Comparison of ENCODE assay signal across 19 cellular contexts in genomic region chr1:94636625-94637024, GRCh38.
A peak's percentile ranks its signal among the peaks of the same experiment; 100 is the strongest.
DNase-seq lines count a peak whose midpoint lies in the region; ATAC-seq and TF ChIP-seq lines count a peak whose summit lies in the region.
"Had no signal": no experiment of that assay in that cellular context is flagged by ENCODE, and none has a peak within 500 bp of the region (broad histone marks: within the 10 kb centered on the region; RNA-seq: fewer than 3 reads in every experiment).

No MANE protein-coding gene starts in this region.

- H3K4me1 ChIP-seq in HCT116 (ENCODE audit: control insufficient read depth in 1 of 2, insufficient read depth in 2 of 2, low read length in 2 of 2) (peaks cover 2 to 37% of the 10 kb centered on the region in 2 experiments; a peak in 3 of 4 replicates), upper lobe of right lung (no peaks in the 10 kb centered on the region)

- DNase-seq in HCT116 (ENCODE audit: low read depth, low spot score) = no peak
- DNase-seq in epithelial cell of esophagus (ENCODE audit: low read depth) = peak; percentile 77
- no peak for DNase-seq in left colon
- no peak for DNase-seq in upper lobe of right lung
- DNase-seq in CD14-positive monocyte (ENCODE audit: low spot score) = no peak
- DNase-seq in T-helper 2 cell = no peak
- DNase-seq: activated CD4-positive, alpha-beta T cell treated with anti-CD3 and anti-CD28 coated beads, Interleukin-2, amount 50 U/mL, for 1 hour; effector CD4-positive, alpha-beta T cell; H9; Kasumi-1; NCI-H2171; NCI-H82; thyroid gland had no signal

- H3K36me3 ChIP-seq in HCT116 (ENCODE audit: control insufficient read depth in 1 of 2, insufficient read depth in 2 of 2, low read length in 2 of 2) (no peaks in the 10 kb centered on the region), upper lobe of right lung (no peaks in the 10 kb centered on the region)
- H3K36me3 ChIP-seq: thyroid gland had no signal

- no peak overlapping the region for H3K4me3 Mint-ChIP-seq in CD14-positive monocyte
- H3K4me3 Mint-ChIP-seq: activated naive CD4-positive, alpha-beta T cell treated with anti-CD3 and anti-CD28 coated beads, Interleukin-2, amount 50 U/mL, for 24 hours; H9; natural killer cell treated with Interleukin-12 subunit alpha and Interleukin-12 subunit beta and Interleukin-15 and Interleukin-18, amount 100 ng/mL, for 72 hours; stimulated activated effector memory CD8-positive, alpha-beta T cell treated with anti-CD3 and anti-CD28 coated beads, Interleukin-12 subunit alpha, Interleukin-12 subunit beta, amount 100 ng/mL, for 72 hours had no signal

- peaks cover 9% of the 10 kb centered on the region for H3K4me1 Mint-ChIP-seq in CD14-positive monocyte
- H3K4me1 Mint-ChIP-seq: activated naive CD4-positive, alpha-beta T cell treated with anti-CD3 and anti-CD28 coated beads, Interleukin-2, amount 50 U/mL, for 24 hours; stimulated activated effector memory CD8-positive, alpha-beta T cell treated with anti-CD3 and anti-CD28 coated beads, Interleukin-12 subunit alpha, Interleukin-12 subunit beta, amount 100 ng/mL, for 72 hours had no signal

- H3K79me2 ChIP-seq in HCT116 (ENCODE audit: insufficient read depth, low read length) = no peaks in the 10 kb centered on the region

- BruUV-seq in HCT116 (replicated peaks; lab: Mats Ljungman, UMichigan) = no TSS peak

- POLR2A ChIA-PET in HCT116 (lab: Charles Lee) = no interaction called here

- H4K20me1 ChIP-seq in HCT116 (ENCODE audit: insufficient read depth) = no peaks in the 10 kb centered on the region

- ATAC-seq in HCT116 = no peak
- ATAC-seq in left colon = peak; percentile 52
- ATAC-seq in upper lobe of right lung = peak; percentile 79
- no peak for ATAC-seq in GM19455 (IDR thresholded peaks at IDR 0.05; ENCODE audit: unreplicated experiment)
- ATAC-seq: natural killer cell treated with Interleukin-12 subunit alpha and Interleukin-12 subunit beta and Interleukin-15 and Interleukin-18, amount 100 ng/mL, for 72 hours; stimulated activated effector memory CD8-positive, alpha-beta T cell treated with anti-CD3 and anti-CD28 coated beads, Interleukin-12 subunit alpha, Interleukin-12 subunit beta, amount 100 ng/mL, for 72 hours had no signal

- no peaks in the 10 kb centered on the region for H3K9me2 ChIP-seq in HCT116 (ENCODE audit: insufficient read depth)

- H3K4me3 ChIP-seq in HCT116 (replicated peaks in 1 of 2; ENCODE audit: low read depth in 1 of 2, low read length in 2 of 2) (no peak overlapping the region), epithelial cell of esophagus (ENCODE audit: low read length) (no peak overlapping the region), upper lobe of right lung (no peak overlapping the region)
- H3K4me3 ChIP-seq: lung, thyroid gland had no signal

- H3K9me3 ChIP-seq in HCT116 (ENCODE audit: control insufficient read depth in 1 of 2, insufficient read depth in 1 of 2, low read depth in 1 of 2, low read length in 2 of 2) (0 out of 4 replicates have a peak, but pooled peaks cover 0 to 5% of the 10 kb centered on the region in 2 experiments), upper lobe of right lung (no peaks in the 10 kb centered on the region)
- H3K9me3 ChIP-seq: thyroid gland had no signal

- no peak overlapping the region for H3K9ac ChIP-seq in HCT116 (ENCODE audit: low read length)

- H3K27ac Mint-ChIP-seq in CD14-positive monocyte = no peak overlapping the region
- H3K27ac Mint-ChIP-seq: activated naive CD4-positive, alpha-beta T cell treated with anti-CD3 and anti-CD28 coated beads, Interleukin-2, amount 50 U/mL, for 24 hours; H9; natural killer cell treated with Interleukin-12 subunit alpha and Interleukin-12 subunit beta and Interleukin-15 and Interleukin-18, amount 100 ng/mL, for 72 hours; progenitor cell of endocrine pancreas; stimulated activated effector memory CD8-positive, alpha-beta T cell treated with anti-CD3 and anti-CD28 coated beads, Interleukin-12 subunit alpha, Interleukin-12 subunit beta, amount 100 ng/mL, for 72 hours had no signal

- intact Hi-C loops in HCT116 (cut with micrococcal nuclease) (no loop called here), left colon (cut with DNase I, micrococcal nuclease) (no loop called here), upper lobe of right lung (cut with DNase I) (no loop called here), CD14-positive monocyte (cut with micrococcal nuclease) (no loop called here)

- H3K9me3 Mint-ChIP-seq in CD14-positive monocyte = peaks cover 0 to 23% (median 2%) of the 10 kb centered on the region in 7 donors
- H3K9me3 Mint-ChIP-seq: activated naive CD4-positive, alpha-beta T cell treated with anti-CD3 and anti-CD28 coated beads, Interleukin-2, amount 50 U/mL, for 24 hours; H9; natural killer cell treated with Interleukin-12 subunit alpha and Interleukin-12 subunit beta and Interleukin-15 and Interleukin-18, amount 100 ng/mL, for 72 hours; stimulated activated effector memory CD8-positive, alpha-beta T cell treated with anti-CD3 and anti-CD28 coated beads, Interleukin-12 subunit alpha, Interleukin-12 subunit beta, amount 100 ng/mL, for 72 hours had no signal

- H3K36me3 Mint-ChIP-seq in CD14-positive monocyte = no peaks in the 10 kb centered on the region
- H3K36me3 Mint-ChIP-seq: activated naive CD4-positive, alpha-beta T cell treated with anti-CD3 and anti-CD28 coated beads, Interleukin-2, amount 50 U/mL, for 24 hours; natural killer cell treated with Interleukin-12 subunit alpha and Interleukin-12 subunit beta and Interleukin-15 and Interleukin-18, amount 100 ng/mL, for 72 hours; stimulated activated effector memory CD8-positive, alpha-beta T cell treated with anti-CD3 and anti-CD28 coated beads, Interleukin-12 subunit alpha, Interleukin-12 subunit beta, amount 100 ng/mL, for 72 hours had no signal

- RAD21 ChIA-PET in HCT116 (lab: Charles Lee; ENCODE audit: low non-redundant PET in 1 of 2, low total read pairs in 2 of 2, uncharacterized antibody in 2 of 2, unreplicated experiment in 2 of 2) = no interaction called here

- H3K27me3 Mint-ChIP-seq in CD14-positive monocyte (ENCODE audit: low read depth in 3 of 3) = peaks cover 0 to 4% (median 0%) of the 10 kb centered on the region in 3 donors
- H3K27me3 Mint-ChIP-seq: progenitor cell of endocrine pancreas had no signal

- TF ChIP-seq RAD21 in HCT116 (IDR thresholded peaks at IDR 0.05; ENCODE audit: low read depth) = no peak

- H2AFZ ChIP-seq in HCT116 (ENCODE audit: low read depth, low read length, poor library complexity, severe bottlenecking) = no peak overlapping the region

- no peak overlapping the region for H3K27ac ChIP-seq in HCT116 (ENCODE audit: low read depth, low read length)
- no peak overlapping the region for H3K27ac ChIP-seq in upper lobe of right lung
- H3K27ac ChIP-seq: thyroid gland had no signal

- TF ChIP-seq POLR2A in HCT116 (IDR thresholded peaks at IDR 0.05; ENCODE audit: borderline replicate concordance, extremely low read depth, insufficient read depth, insufficient read length) = no peak

- H3K27me3 ChIP-seq in HCT116 (ENCODE audit: insufficient read depth, low read length) (no peaks in the 10 kb centered on the region), upper lobe of right lung (no peaks in the 10 kb centered on the region)
- H3K27me3 ChIP-seq: thyroid gland had no signal

- no peak overlapping the region for H3K4me2 ChIP-seq in HCT116 (ENCODE audit: low read length)

- CTCF ChIA-PET in HCT116 (lab: Charles Lee) = no interaction called here

- TF ChIP-seq CTCF in HCT116 (IDR thresholded peaks at IDR 0.05 in 2 of 3, conservative IDR thresholded peaks at IDR 0.05 in 1 of 3; ENCODE audit: borderline replicate concordance in 1 of 3, insufficient read depth in 1 of 3, low read depth in 2 of 3, low read length in 2 of 3) (no peak), epithelial cell of esophagus (IDR thresholded peaks at IDR 0.05; ENCODE audit: insufficient read depth, low read depth, low read length, missing control alignments) (no peak), upper lobe of right lung (IDR thresholded peaks at IDR 0.05) (no peak), CD14-positive monocyte (IDR thresholded peaks at IDR 0.05) (no peak)

TF ChIP-seq in HCT116, 20 proteins besides CTCF, POLR2A, EP300 and RAD21:
- TF ChIP-seq EZH2phosphoT487 (IDR thresholded peaks at IDR 0.05; ENCODE audit: borderline replicate concordance) (no peak), JUND (IDR thresholded peaks at IDR 0.05) (no peak), ZNF274 (IDR thresholded peaks at IDR 0.05; ENCODE audit: low read depth, low read length) (no peak), CEBPB (IDR thresholded peaks at IDR 0.05; ENCODE audit: low read depth) (peak; percentile 75), REST (IDR thresholded peaks at IDR 0.05; ENCODE audit: low read depth) (no peak), POLR2AphosphoS5 (IDR thresholded peaks at IDR 0.05; ENCODE audit: low read depth, low read length) (no peak), SIN3A (IDR thresholded peaks at IDR 0.05; ENCODE audit: low read depth) (no peak)

Comparison
In these comparisons a context has a peak if more than half of its experiments do, and no peak if none do; other contexts are left out.
1. ATAC-seq: peak in left colon (single experiment) and upper lobe of right lung (single experiment); none in HCT116 (single experiment) and GM19455 (single experiment).